13 cellular contexts compared by ENCODE assay signal in the genomic region with DNA sequence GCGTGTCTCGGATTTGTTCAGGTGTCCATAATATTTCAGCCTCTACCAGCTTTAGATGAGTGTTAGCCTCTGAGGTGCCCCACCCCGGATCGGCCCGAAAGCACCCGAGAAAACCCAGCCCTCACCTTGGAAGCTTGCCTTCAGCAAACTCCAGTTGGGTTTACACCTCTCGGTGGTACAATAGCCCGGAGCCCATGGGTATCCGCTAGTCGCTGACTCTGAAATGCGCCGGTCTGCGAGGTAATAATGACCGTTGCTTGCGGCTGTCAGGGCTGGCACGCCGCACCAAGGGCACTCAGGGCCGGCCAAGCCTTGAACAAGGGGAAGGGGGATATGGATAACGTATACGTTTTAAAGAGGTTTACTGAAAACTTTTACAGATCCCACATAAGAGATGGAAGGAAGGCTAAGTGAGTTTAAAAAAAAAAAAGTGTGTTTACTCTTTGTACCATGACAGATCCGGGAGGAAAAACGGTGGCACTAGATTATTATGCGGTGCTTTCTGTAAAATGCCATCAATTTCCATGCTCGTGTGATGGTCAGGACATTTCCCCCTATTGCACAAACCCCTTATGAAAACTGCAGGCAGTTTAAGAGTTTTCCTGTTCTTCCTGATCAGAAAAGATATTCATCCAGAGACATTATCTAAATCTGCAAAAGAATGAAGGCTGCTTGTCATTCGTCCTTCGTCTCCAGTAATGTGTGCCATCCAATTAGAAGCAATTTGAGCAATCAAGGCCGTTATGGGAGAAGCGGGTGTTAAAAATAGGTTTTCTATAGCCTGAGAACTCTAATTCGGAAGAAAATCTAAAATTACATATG.
A peak's percentile ranks its signal among the peaks of the same experiment; 100 is the strongest.
DNase-seq lines count a peak whose midpoint lies in the region; ATAC-seq and TF ChIP-seq lines count a peak whose summit lies in the region.
"Had no signal": no experiment of that assay in that cellular context is flagged by ENCODE, and none has a peak within 500 bp of the region (broad histone marks: within the 10 kb centered on the region; RNA-seq: fewer than 3 reads in every experiment).

No MANE protein-coding gene starts in this region.

- TF ChIP-seq CTCF in left ventricle myocardium inferior (IDR thresholded peaks at IDR 0.05; ENCODE audit: borderline replicate concordance), result no peak
- TF ChIP-seq CTCF in neural crest cell (conservative IDR thresholded peaks at IDR 0.05), result no peak

- H3K4me1 Mint-ChIP-seq in neural crest cell, result peaks cover 18% of the 10 kb centered on the region

- H3K27me3 ChIP-seq in left ventricle myocardium inferior (ENCODE audit: low read depth), result peaks cover 77% of the 10 kb centered on the region
- no peaks in the 10 kb centered on the region for H3K27me3 ChIP-seq in aorta (ENCODE audit: control insufficient read depth in 1 of 2, insufficient read depth in 2 of 2, low read length in 1 of 2)

- H3K27me3 Mint-ChIP-seq in neural crest cell (ENCODE audit: low read depth), result peaks cover 18% of the 10 kb centered on the region

- H3K4me1 ChIP-seq in left ventricle myocardium inferior, result peaks cover 51% of the 10 kb centered on the region
- no peaks in the 10 kb centered on the region for H3K4me1 ChIP-seq in aorta (ENCODE audit: control insufficient read depth in 1 of 2, insufficient read depth in 2 of 2, low read length in 2 of 2)
- H3K4me1 ChIP-seq: BLaER1 treated with 17β-estradiol and CSF1 and Interleukin-3, amounts not matched to agents 10 nM and 100 nM had no signal

- ATAC-seq in left cardiac atrium, result no peak
- no peak for ATAC-seq in aorta (ENCODE audit: low FRiP score)
- ATAC-seq in GM18520 (IDR thresholded peaks at IDR 0.05; ENCODE audit: unreplicated experiment), result no peak
- no peak for ATAC-seq in GM19324 (IDR thresholded peaks at IDR 0.05; ENCODE audit: low FRiP score, unreplicated experiment)

- H3K27ac Mint-ChIP-seq in neural crest cell (ENCODE audit: unreplicated experiment), result no peak overlapping the region

- H3K27ac ChIP-seq in left ventricle myocardium inferior (replicated peaks) (no peak overlapping the region), aorta (ENCODE audit: low read depth in 1 of 2, low read length in 2 of 2) (no peak overlapping the region)
- H3K27ac ChIP-seq: BLaER1 treated with 17β-estradiol and CSF1 and Interleukin-3, amounts not matched to agents 10 nM and 100 nM had no signal

- H3K4me3 Mint-ChIP-seq in neural crest cell, result peak overlapping the region; percentile 5

- H3K9me3 Mint-ChIP-seq in neural crest cell, result no peaks in the 10 kb centered on the region

- H3K36me3 ChIP-seq in left ventricle myocardium inferior (no peaks in the 10 kb centered on the region), aorta (ENCODE audit: control insufficient read depth in 1 of 2, insufficient read depth in 2 of 2, low read length in 1 of 2) (no peaks in the 10 kb centered on the region)
- H3K36me3 ChIP-seq: BLaER1 treated with 17β-estradiol and CSF1 and Interleukin-3, amounts not matched to agents 10 nM and 100 nM had no signal

- DNase-seq in left ventricle myocardium inferior, result no peak
- no peak for DNase-seq in left cardiac atrium
- DNase-seq in ecto neural progenitor cell (ENCODE audit: low spot score), result peak; percentile 51
- DNase-seq in neural crest cell (ENCODE audit: low read depth, low spot score), result peak; percentile 12
- DNase-seq in aorta, result peak in 1 of 2 donors; percentile 74
- DNase-seq in germinal center (ENCODE audit: low spot score), result no peak
- DNase-seq: cortex of kidney, Karpas-422, NCI-H446, SHP77 treated with DMSO at 0.1 percent for 48 hours had no signal

- 20 to 22% methylated on average over 29 of the region's 29 CpGs for WGBS in aorta, 2 donors

- intact Hi-C loops in left ventricle myocardium inferior (cut with micrococcal nuclease), result loop anchor here (10.0 kb wide), 1 partner anchor 540 kb away; no protein-coding TSS in a partner anchor
- intact Hi-C loops in left cardiac atrium (cut with DNase I), result loop anchor here (5.0 to 10.0 kb wide), 2 partner anchors 530 to 538 kb away; no protein-coding TSS in a partner anchor
- intact Hi-C loops in aorta (cut with DNase I), result loop anchor here (5.0 to 10.0 kb wide), 5 partner anchors 362 to 730 kb away; a partner anchor contains a TSS

- H3K36me3 Mint-ChIP-seq in neural crest cell (ENCODE audit: low read depth), result no peaks in the 10 kb centered on the region

- H3K4me3 ChIP-seq in left ventricle myocardium inferior (peak overlapping the region; percentile 68), aorta (ENCODE audit: low read length in 2 of 2) (peak overlapping the region; percentile 83 to 96)
- H3K4me3 ChIP-seq: BLaER1 treated with 17β-estradiol and CSF1 and Interleukin-3, amounts not matched to agents 10 nM and 100 nM had no signal

- H3K9me3 ChIP-seq in left ventricle myocardium inferior (replicated peaks), result no peaks in the 10 kb centered on the region
- no peaks in the 10 kb centered on the region for H3K9me3 ChIP-seq in aorta (ENCODE audit: control insufficient read depth, low read length)

Comparison
In these comparisons a context has a peak if more than half of its experiments do, and no peak if none do; other contexts are left out.
1. DNase-seq: peak in ecto neural progenitor cell (single experiment) and neural crest cell (single experiment); none in left ventricle myocardium inferior (single experiment), left cardiac atrium (single experiment) and germinal center (single experiment).